ENCODE assay signal across 1 cellular context in genomic region chr17:10683853-10684252, GRCh38.
TF ChIP-seq lines count a peak whose summit lies in the region.

No MANE protein-coding gene starts in this region.

TF ChIP-seq in H1, 55 proteins besides CTCF, POLR2A, EP300 and RAD21 (continued from another document):
- TF ChIP-seq GABPA (IDR thresholded peaks at IDR 0.05; ENCODE audit: borderline replicate concordance, insufficient read depth, low read length) = no peak
- no peak for TF ChIP-seq CTBP2 (IDR thresholded peaks at IDR 0.05; ENCODE audit: borderline replicate concordance, insufficient read depth, insufficient read length, low read length)
- TF ChIP-seq TCF12 (IDR thresholded peaks at IDR 0.05; ENCODE audit: low read depth, low read length) = no peak
- TF ChIP-seq JUND (IDR thresholded peaks at IDR 0.05; ENCODE audit: low read length) = no peak
- TF ChIP-seq RNF2 (IDR thresholded peaks at IDR 0.05; ENCODE audit: borderline replicate concordance, low read depth, low read length, missing control alignments, poor library complexity, severe bottlenecking) = no peak
- TF ChIP-seq USF2 (IDR thresholded peaks at IDR 0.05; ENCODE audit: low read length) = no peak
- no peak for TF ChIP-seq RFX5 (IDR thresholded peaks at IDR 0.05; ENCODE audit: borderline replicate concordance, low read depth, low read length)
- no peak for TF ChIP-seq SAP30 (IDR thresholded peaks at IDR 0.05; ENCODE audit: insufficient read depth, insufficient replicate concordance, low read length)
- no peak for TF ChIP-seq CHD7 (IDR thresholded peaks at IDR 0.05; ENCODE audit: insufficient replicate concordance, low read length)
- no peak for TF ChIP-seq HDAC2 (IDR thresholded peaks at IDR 0.05; ENCODE audit: borderline replicate concordance in 1 of 2, low read depth in 2 of 2, low read length in 2 of 2)
- TF ChIP-seq, protein P1, sequence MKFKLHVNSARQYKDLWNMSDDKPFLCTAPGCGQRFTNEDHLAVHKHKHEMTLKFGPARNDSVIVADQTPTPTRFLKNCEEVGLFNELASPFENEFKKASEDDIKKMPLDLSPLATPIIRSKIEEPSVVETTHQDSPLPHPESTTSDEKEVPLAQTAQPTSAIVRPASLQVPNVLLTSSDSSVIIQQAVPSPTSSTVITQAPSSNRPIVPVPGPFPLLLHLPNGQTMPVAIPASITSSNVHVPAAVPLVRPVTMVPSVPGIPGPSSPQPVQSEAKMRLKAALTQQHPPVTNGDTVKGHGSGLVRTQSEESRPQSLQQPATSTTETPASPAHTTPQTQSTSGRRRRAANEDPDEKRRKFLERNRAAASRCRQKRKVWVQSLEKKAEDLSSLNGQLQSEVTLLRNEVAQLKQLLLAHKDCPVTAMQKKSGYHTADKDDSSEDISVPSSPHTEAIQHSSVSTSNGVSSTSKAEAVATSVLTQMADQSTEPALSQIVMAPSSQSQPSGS (IDR thresholded peaks at IDR 0.05; ENCODE audit: low read length) = no peak
- TF ChIP-seq SP4 (IDR thresholded peaks at IDR 0.05; ENCODE audit: low read length) = no peak
- TF ChIP-seq CBX8 (IDR thresholded peaks at IDR 0.05; ENCODE audit: borderline replicate concordance, low read depth, low read length) = no peak
- no peak for TF ChIP-seq SP2 (IDR thresholded peaks at IDR 0.05; ENCODE audit: low read length)
- TF ChIP-seq YY1 (IDR thresholded peaks at IDR 0.05; ENCODE audit: low read depth, low read length) = no peak
- no peak for TF ChIP-seq FOSL1 (IDR thresholded peaks at IDR 0.05; ENCODE audit: insufficient read depth, low read depth, low read length)
